ENCODE assay signal across 9 cellular contexts in genomic region chr10:104120903-104121484, GRCh38. TPM values are rescaled to one million over a fixed set of nuclear protein-coding genes. Genes with fewer than 3 reads are reported as not detected.
DNase-seq lines count a peak whose midpoint lies in the region; ATAC-seq and TF ChIP-seq lines count a peak whose summit lies in the region.
"Had no signal": no experiment of that assay in that cellular context is flagged by ENCODE, and none has a peak within 500 bp of the region (broad histone marks: within the 10 kb centered on the region; RNA-seq: fewer than 3 reads in every experiment).

No MANE protein-coding gene starts in this region.

- ATAC-seq in GM19397 (IDR thresholded peaks at IDR 0.05; ENCODE audit: unreplicated experiment): peak; percentile 23
- peak; percentile 49 for ATAC-seq in naive thymus-derived CD8-positive, alpha-beta T cell
- peak; percentile 54 to 59 for ATAC-seq in stimulated activated naive B cell treated with anti-CD40 and anti-IgM and Interleukin-4, amounts not matched to agents 10 μg/mL and 1 μg/mL and 100 μg/mL, for 72 hours (replicated peaks)

- intact Hi-C loops in activated T-helper 2 cell treated with anti-CD3 and anti-CD28 coated beads, Interferon-gamma antibody, Interleukin-2, Interleukin-4, amounts not matched to agents 10 μg/mL and 5 μg/mL and 100 μg/mL, durations not matched to agents 14 hours and 24 hours and 36 hours (cut with micrococcal nuclease): loop anchor here (1.0 to 5.0 kb wide), 8 partner anchors 11 to 364 kb away; partner anchors contain the start of genes CFAP43, GSTO2, ITPRIP and SLK

- H3K27me3 Mint-ChIP-seq in activated T-helper 2 cell treated with anti-CD3 and anti-CD28 coated beads, Interferon-gamma antibody, Interleukin-2, Interleukin-4, amounts not matched to agents 10 μg/mL and 5 μg/mL and 100 μg/mL, durations not matched to agents 14 hours and 24 hours and 36 hours (ENCODE audit: low read depth): peaks cover 11% of the 10 kb centered on the region
- no peaks in the 10 kb centered on the region for H3K27me3 Mint-ChIP-seq in naive thymus-derived CD8-positive, alpha-beta T cell
- H3K27me3 Mint-ChIP-seq in stimulated activated naive B cell treated with anti-CD40 and anti-IgM and Interleukin-4, amounts not matched to agents 10 μg/mL and 1 μg/mL and 100 μg/mL, for 72 hours: no peaks in the 10 kb centered on the region

- H3K9me3 Mint-ChIP-seq in activated T-helper 2 cell treated with anti-CD3 and anti-CD28 coated beads, Interferon-gamma antibody, Interleukin-2, Interleukin-4, amounts not matched to agents 10 μg/mL and 5 μg/mL and 100 μg/mL, durations not matched to agents 14 hours and 24 hours and 36 hours: no peaks in the 10 kb centered on the region
- H3K9me3 Mint-ChIP-seq in naive thymus-derived CD8-positive, alpha-beta T cell: no peaks in the 10 kb centered on the region
- no peaks in the 10 kb centered on the region for H3K9me3 Mint-ChIP-seq in stimulated activated naive B cell treated with anti-CD40 and anti-IgM and Interleukin-4, amounts not matched to agents 10 μg/mL and 1 μg/mL and 100 μg/mL, for 72 hours

- TF ChIP-seq CTCF in BE2C (IDR thresholded peaks at IDR 0.05; ENCODE audit: low read depth, low read length): no peak

- peak overlapping the region; percentile 90 for H3K4me3 Mint-ChIP-seq in activated T-helper 2 cell treated with anti-CD3 and anti-CD28 coated beads, Interferon-gamma antibody, Interleukin-2, Interleukin-4, amounts not matched to agents 10 μg/mL and 5 μg/mL and 100 μg/mL, durations not matched to agents 14 hours and 24 hours and 36 hours (ENCODE audit: low read depth)
- peak overlapping the region; percentile 91 to 99 (median 94) for H3K4me3 Mint-ChIP-seq in naive thymus-derived CD8-positive, alpha-beta T cell
- peak overlapping the region; percentile 92 to 94 for H3K4me3 Mint-ChIP-seq in stimulated activated naive B cell treated with anti-CD40 and anti-IgM and Interleukin-4, amounts not matched to agents 10 μg/mL and 1 μg/mL and 100 μg/mL, for 72 hours

- peak overlapping the region; percentile 99 for H3K27ac Mint-ChIP-seq in activated T-helper 2 cell treated with anti-CD3 and anti-CD28 coated beads, Interferon-gamma antibody, Interleukin-2, Interleukin-4, amounts not matched to agents 10 μg/mL and 5 μg/mL and 100 μg/mL, durations not matched to agents 14 hours and 24 hours and 36 hours
- peak overlapping the region; percentile 96 to 100 (median 99) for H3K27ac Mint-ChIP-seq in naive thymus-derived CD8-positive, alpha-beta T cell
- H3K27ac Mint-ChIP-seq in stimulated activated naive B cell treated with anti-CD40 and anti-IgM and Interleukin-4, amounts not matched to agents 10 μg/mL and 1 μg/mL and 100 μg/mL, for 72 hours: peak overlapping the region; percentile 97

- H3K9me3 ChIP-seq in BE2C: no peaks in the 10 kb centered on the region

- peaks cover 19% of the 10 kb centered on the region for H3K36me3 Mint-ChIP-seq in activated T-helper 2 cell treated with anti-CD3 and anti-CD28 coated beads, Interferon-gamma antibody, Interleukin-2, Interleukin-4, amounts not matched to agents 10 μg/mL and 5 μg/mL and 100 μg/mL, durations not matched to agents 14 hours and 24 hours and 36 hours (ENCODE audit: low read depth)
- H3K36me3 Mint-ChIP-seq in naive thymus-derived CD8-positive, alpha-beta T cell: peaks cover 0 to 14% (median 4%) of the 10 kb centered on the region in 3 donors
- peaks cover 3 to 8% of the 10 kb centered on the region in 2 donors for H3K36me3 Mint-ChIP-seq in stimulated activated naive B cell treated with anti-CD40 and anti-IgM and Interleukin-4, amounts not matched to agents 10 μg/mL and 1 μg/mL and 100 μg/mL, for 72 hours

- H3K4me1 ChIP-seq in BE2C: peaks cover 5% of the 10 kb centered on the region

- no peaks in the 10 kb centered on the region for H3K27me3 ChIP-seq in BE2C

- peak; percentile 63 for DNase-seq in BE2C
- DNase-seq in HT1080 (ENCODE audit: low read depth): peak; percentile 95
- DNase-seq in RKO (ENCODE audit: low spot score): peak; percentile 97
- DNase-seq in activated T-helper 2 cell treated with anti-CD3 and anti-CD28 coated beads, Interferon-gamma antibody, Interleukin-2, Interleukin-4, amounts not matched to agents 10 μg/mL and 5 μg/mL and 100 μg/mL, durations not matched to agents 14 hours and 24 hours and 36 hours (ENCODE audit: low spot score): peak; percentile 77
- peak; percentile 98 for DNase-seq in fibroblast of peridontal ligament (ENCODE audit: extremely low read depth)
- peak; percentile 78 to 95 (median 83) for DNase-seq in naive thymus-derived CD8-positive, alpha-beta T cell
- peak; percentile 77 for DNase-seq in stimulated activated naive B cell treated with anti-CD40 and anti-IgM and Interleukin-4, amounts not matched to agents 10 μg/mL and 1 μg/mL and 100 μg/mL, for 72 hours

- POLR2A ChIA-PET in naive thymus-derived CD8-positive, alpha-beta T cell (lab: Charles Lee): interaction anchor here (1.0 to 3.1 kb wide), 25 partner anchors 8 to 536 kb away, joined by 3 to 19 read pairs (median 5); partner anchors contain the start of genes CFAP43, GSTO2, ITPRIP and SLK

- peaks cover 41% of the 10 kb centered on the region for H3K4me1 Mint-ChIP-seq in activated T-helper 2 cell treated with anti-CD3 and anti-CD28 coated beads, Interferon-gamma antibody, Interleukin-2, Interleukin-4, amounts not matched to agents 10 μg/mL and 5 μg/mL and 100 μg/mL, durations not matched to agents 14 hours and 24 hours and 36 hours (ENCODE audit: low read depth)
- peaks cover 9 to 28% (median 23%) of the 10 kb centered on the region in 4 donors for H3K4me1 Mint-ChIP-seq in naive thymus-derived CD8-positive, alpha-beta T cell
- peaks cover 8 to 13% of the 10 kb centered on the region in 2 donors for H3K4me1 Mint-ChIP-seq in stimulated activated naive B cell treated with anti-CD40 and anti-IgM and Interleukin-4, amounts not matched to agents 10 μg/mL and 1 μg/mL and 100 μg/mL, for 72 hours

- H3K4me3 ChIP-seq in BE2C (ENCODE audit: low read depth, low read length): peak overlapping the region; percentile 83

- H3K36me3 ChIP-seq in BE2C: no peaks in the 10 kb centered on the region

RNA-seq across cellular contexts. Expression of gene SFR1, which starts 1.0 kb away (rescaled TPM):
- 2.5 TPM for polyA plus RNA-seq in BE2C (2012; ENCODE audit: insufficient read depth, insufficient read length, low read depth)
- 16.3 and 17.3 TPM in 2 replicates for total RNA-seq in HT1080 (2014; rRNA removed; shearing (Covaris generic))
- 23.8 and 26.4 TPM in 2 replicates for polyA plus RNA-seq in HT1080 (2015; cell fraction: cytosol; rRNA removed)
- 22.2 and 25.8 TPM in 2 replicates for polyA plus RNA-seq in HT1080 (2015; cell fraction: nucleus; rRNA removed)
- 11.7 and 12.0 TPM in 2 replicates for total RNA-seq in activated T-helper 2 cell treated with anti-CD3 and anti-CD28 coated beads, Interferon-gamma antibody, Interleukin-2, Interleukin-4, amounts not matched to agents 10 μg/mL and 5 μg/mL and 100 μg/mL, durations not matched to agents 14 hours and 24 hours and 36 hours
- 10 to 100 TPM; 15.5 to 17.3 TPM for total RNA-seq in naive thymus-derived CD8-positive, alpha-beta T cell
- 10 to 100 TPM; 12.9 to 18.2 (median 14.4) TPM for polyA plus RNA-seq in naive thymus-derived CD8-positive, alpha-beta T cell

RNA-seq across cellular contexts. Expression of gene COL17A1, which starts 35.3 kb away (rescaled TPM):
- polyA plus RNA-seq in BE2C (2012; ENCODE audit: insufficient read depth, insufficient read length, low read depth): not detected
- total RNA-seq in HT1080 (2014; rRNA removed; shearing (Covaris generic)): 14.2 and 17.7 TPM in 2 replicates
- polyA plus RNA-seq in HT1080 (2015; cell fraction: cytosol; rRNA removed): 9.4 and 10.8 TPM in 2 replicates
- 33.2 and 35.9 TPM in 2 replicates for polyA plus RNA-seq in HT1080 (2015; cell fraction: nucleus; rRNA removed)
- not detected in 2 replicates for total RNA-seq in activated T-helper 2 cell treated with anti-CD3 and anti-CD28 coated beads, Interferon-gamma antibody, Interleukin-2, Interleukin-4, amounts not matched to agents 10 μg/mL and 5 μg/mL and 100 μg/mL, durations not matched to agents 14 hours and 24 hours and 36 hours
- total RNA-seq in naive thymus-derived CD8-positive, alpha-beta T cell: not detected
- polyA plus RNA-seq in naive thymus-derived CD8-positive, alpha-beta T cell: not detected
- total RNA-seq: T-helper 1 cell treated with Interleukin-12 subunit alpha and Interleukin-12 subunit beta and Interleukin-4 antibody, amounts not matched to agents 30 ng/mL and 1 ng/mL, for 36 hours had no signal

Comparison
In these comparisons a context has a peak if more than half of its experiments do, and no peak if none do; other contexts are left out.
1. Peak in every context shown above with its lines: DNase-seq, ATAC-seq and H3K4me3 ChIP-seq.
2. RNA of gene COL17A1, which starts 35.3 kb away (total RNA-seq): 14.2 to 17.7 TPM in HT1080; not detected in activated T-helper 2 cell treated with anti-CD3 and anti-CD28 coated beads, Interferon-gamma antibody, Interleukin-2, Interleukin-4, amounts not matched to agents 10 μg/mL and 5 μg/mL and 100 μg/mL, durations not matched to agents 14 hours and 24 hours and 36 hours and not detected in naive thymus-derived CD8-positive, alpha-beta T cell; every median in the first group is over 10 times any median in the second.